Comparison of ENCODE assay signal across 8 cellular contexts in genomic region chr19:9140159-9140874, GRCh38. TPM values are rescaled to one million over a fixed set of nuclear protein-coding genes. Genes with fewer than 3 reads are reported as not detected.
DNase-seq lines count a peak whose midpoint lies in the region; ATAC-seq, FAIRE-seq and TF ChIP-seq lines count a peak whose summit lies in the region.

ZNF317 (plus strand) TSS chr19:9140397; CDS start chr19:9156017, 15,620 bp downstream.

- H3K4me3 ChIP-seq in prostate gland, result peak within 1 kb of the TSS; percentile 57 to 66
- peak within 1 kb of the TSS; percentile 70 for H3K4me3 ChIP-seq in urinary bladder (ENCODE audit: low read depth, low read length)

- H3K36me3 Mint-ChIP-seq in T-helper 1 cell treated with Interleukin-12 subunit alpha and Interleukin-12 subunit beta and Interleukin-4 antibody, amounts not matched to agents 30 μg/mL and 1 μg/mL, for 36 hours (ENCODE audit: low read depth), result peaks cover 37% of the 10 kb centered on the region

- H3K9me3 ChIP-seq in prostate gland, result no peaks in the 10 kb centered on the region

- intact Hi-C loops in left ventricle myocardium superior (cut with micrococcal nuclease) (no loop called here), prostate gland (cut with DNase I) (loop anchor here (10.0 kb wide), 1 partner anchor 654 kb away; no protein-coding TSS in a partner anchor)

- peaks cover 20% of the 10 kb centered on the region for H3K9me3 Mint-ChIP-seq in T-helper 1 cell treated with Interleukin-12 subunit alpha and Interleukin-12 subunit beta and Interleukin-4 antibody, amounts not matched to agents 30 μg/mL and 1 μg/mL, for 36 hours

- peak; percentile 66 for DNase-seq in GM12892 (ENCODE audit: insufficient read length)
- DNase-seq in NCI-H1694 (lab: John Stamatoyannopoulos, UW), result peak; percentile 80
- peak; percentile 94 for DNase-seq in left ventricle myocardium superior
- DNase-seq in prostate gland (ENCODE audit: low spot score), result peak; percentile 92

- no peaks in the 10 kb centered on the region for H3K36me3 ChIP-seq in prostate gland
- H3K36me3 ChIP-seq in urinary bladder (ENCODE audit: insufficient read depth), result no peaks in the 10 kb centered on the region

- H3K4me1 ChIP-seq in prostate gland (replicated peaks), result no peaks in the 10 kb centered on the region
- H3K4me1 ChIP-seq in urinary bladder (ENCODE audit: insufficient read depth), result no peaks in the 10 kb centered on the region

- 1% methylated on average over 43 of the region's 43 CpGs for WGBS in prostate gland
- WGBS in urinary bladder, result under 1% methylated on average over 43 of the region's 43 CpGs

- peaks cover 21% of the 10 kb centered on the region for H3K4me1 Mint-ChIP-seq in T-helper 1 cell treated with Interleukin-12 subunit alpha and Interleukin-12 subunit beta and Interleukin-4 antibody, amounts not matched to agents 30 μg/mL and 1 μg/mL, for 36 hours (ENCODE audit: low read depth)

- peak within 1 kb of the TSS; percentile 87 for H3K27ac ChIP-seq in angular gyrus (ENCODE audit: low read depth, low read length)
- peak within 1 kb of the TSS; percentile 71 to 84 for H3K27ac ChIP-seq in prostate gland
- H3K27ac ChIP-seq in urinary bladder (ENCODE audit: low read depth), result peak within 1 kb of the TSS; percentile 44

- ATAC-seq in HG02870 (IDR thresholded peaks at IDR 0.05; ENCODE audit: unreplicated experiment) (peak; percentile 90), left ventricle myocardium superior (peak; percentile 98)

- FAIRE-seq in GM12892 (lab: Jason Lieb, UNC), result peak; percentile 86

- peak within 1 kb of the TSS; percentile 96 for H3K4me3 Mint-ChIP-seq in T-helper 1 cell treated with Interleukin-12 subunit alpha and Interleukin-12 subunit beta and Interleukin-4 antibody, amounts not matched to agents 30 μg/mL and 1 μg/mL, for 36 hours

- TF ChIP-seq POLR2A in GM12892 (IDR thresholded peaks at IDR 0.05; ENCODE audit: low read depth, low read length) (peak; percentile 89), prostate gland (IDR thresholded peaks at IDR 0.05) (peak; percentile 56)

- no peaks in the 10 kb centered on the region for H3K27me3 ChIP-seq in prostate gland (replicated peaks; ENCODE audit: insufficient read depth)

- H3K27me3 Mint-ChIP-seq in T-helper 1 cell treated with Interleukin-12 subunit alpha and Interleukin-12 subunit beta and Interleukin-4 antibody, amounts not matched to agents 30 μg/mL and 1 μg/mL, for 36 hours (ENCODE audit: low read depth), result no peaks in the 10 kb centered on the region

- TF ChIP-seq CTCF in prostate gland (IDR thresholded peaks at IDR 0.05), result no peak

- peak within 1 kb of the TSS; percentile 95 for H3K27ac Mint-ChIP-seq in T-helper 1 cell treated with Interleukin-12 subunit alpha and Interleukin-12 subunit beta and Interleukin-4 antibody, amounts not matched to agents 30 μg/mL and 1 μg/mL, for 36 hours

RNA-seq across cellular contexts. Expression of gene ZNF317, which starts in this region (rescaled TPM):
- polyA plus RNA-seq in GM12892 (2012; ENCODE audit: missing spikeins), result 28.2 TPM
- total RNA-seq in left ventricle myocardium superior, result 13.0 TPM
- total RNA-seq in prostate gland, result 10 to 100 TPM; 18.3 to 22.9 TPM
- 14.0 TPM for total RNA-seq in urinary bladder
- polyA plus RNA-seq in urinary bladder, result 17.0 TPM

Comparison
In these comparisons a context has a peak if more than half of its experiments do, and no peak if none do; other contexts are left out.
1. Peak in every context shown above with its lines: DNase-seq, ATAC-seq, H3K4me3 ChIP-seq and H3K27ac ChIP-seq.